Comparison of ENCODE assay signal across 11 cellular contexts in the genomic region with DNA sequence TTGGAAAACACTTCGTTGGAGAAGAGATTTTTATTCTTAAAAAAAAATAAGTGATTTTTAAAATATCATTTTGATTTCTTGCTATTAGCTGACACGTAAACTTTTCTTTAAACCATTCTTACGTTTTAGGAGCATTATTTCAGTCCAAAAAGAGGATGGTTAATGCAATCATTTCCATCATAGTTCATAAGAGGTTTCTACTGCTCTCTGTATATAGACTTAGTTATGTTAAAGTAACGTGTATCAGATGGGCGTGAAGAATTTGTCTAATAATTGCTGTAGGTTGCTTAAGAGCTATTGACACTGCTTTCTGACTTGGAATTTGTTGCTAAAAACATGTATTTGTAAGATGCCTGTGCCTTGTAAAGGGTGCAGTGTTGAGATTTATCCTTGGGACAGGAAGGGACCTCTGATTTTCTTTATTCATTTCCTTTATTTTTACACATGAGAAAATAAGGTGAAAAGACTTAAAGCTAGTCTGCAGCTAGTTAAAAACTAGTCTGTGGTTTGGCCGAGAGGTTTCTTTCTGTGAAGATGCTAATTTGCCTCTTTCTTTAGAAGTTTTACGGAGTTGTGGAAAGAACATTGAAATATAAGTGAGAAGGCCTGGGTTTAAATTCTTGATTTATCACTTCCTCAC. TPM values are rescaled to one million over a fixed set of nuclear protein-coding genes. Genes with fewer than 3 reads are reported as not detected.
DNase-seq lines count a peak whose midpoint lies in the region; ATAC-seq and TF ChIP-seq lines count a peak whose summit lies in the region.
"Had no signal": no experiment of that assay in that cellular context is flagged by ENCODE, and none has a peak within 500 bp of the region (broad histone marks: within the 10 kb centered on the region; RNA-seq: fewer than 3 reads in every experiment).

No MANE protein-coding gene starts in this region.

- peak overlapping the region; percentile 27 to 63 (median 55) for H3K27ac Mint-ChIP-seq in nephron
- H3K27ac Mint-ChIP-seq in GM23338, result no peak overlapping the region

- H3K79me2 ChIP-seq in MM.1S (ENCODE audit: low read length) (peaks cover 92% of the 10 kb centered on the region), GM23338 (replicated peaks; ENCODE audit: insufficient read depth) (peaks cover 71% of the 10 kb centered on the region)

- H3K4me1 Mint-ChIP-seq in nephron, result peaks cover 52% of the 10 kb centered on the region
- peaks cover 30% of the 10 kb centered on the region for H3K4me1 Mint-ChIP-seq in GM23338

- H2AFZ ChIP-seq in MM.1S (ENCODE audit: low read length), result no peak overlapping the region
- H2AFZ ChIP-seq in GM23338, result no peak overlapping the region

- DNase-seq in MM.1S (no peak), breast epithelium (ENCODE audit: low spot score in 2 of 2) (no peak), GM23338 (ENCODE audit: low spot score) (no peak), inferior parietal cortex (ENCODE audit: extremely low spot score) (no peak)
- DNase-seq in activated CD4-positive, alpha-beta T cell treated with anti-CD3 and anti-CD28 coated beads, Interleukin-2, amount 50 U/mL, for 48 hours, result no peak
- DNase-seq: effector CD8-positive, alpha-beta T cell; mesendoderm; NCI-H2171 treated with DMSO at 0.1 percent for 48 hours had no signal

- no peaks in the 10 kb centered on the region for H3K9me3 Mint-ChIP-seq in nephron
- H3K9me3 Mint-ChIP-seq in GM23338, result no peaks in the 10 kb centered on the region

- H3K4me3 Mint-ChIP-seq in nephron (peak overlapping the region; percentile 27 to 68 (median 53)), GM23338 (no peak overlapping the region)

- TF ChIP-seq CTCF in MM.1S (IDR thresholded peaks at IDR 0.05; ENCODE audit: low read length) (no peak), breast epithelium (IDR thresholded peaks at IDR 0.05) (no peak), nephron (IDR thresholded peaks at IDR 0.05; ENCODE audit: unreplicated experiment in 3 of 3) (no peak), GM23338 (conservative IDR thresholded peaks at IDR 0.05; ENCODE audit: low read depth in 2 of 2) (no peak)

- peaks cover 45 to 78% (median 55%) of the 10 kb centered on the region in 10 experiments for H3K4me1 ChIP-seq in BLaER1 treated with 17β-estradiol and CSF1 and Interleukin-3, amounts not matched to agents 10 nM and 100 nM
- H3K4me1 ChIP-seq in MM.1S (ENCODE audit: low read length), result peaks cover 11% of the 10 kb centered on the region; the same call in 1 of the 2 replicates
- H3K4me1 ChIP-seq in breast epithelium, result peaks cover 9 to 25% of the 10 kb centered on the region in 2 donors
- H3K4me1 ChIP-seq in GM23338 (ENCODE audit: insufficient read depth), result peaks cover 15% of the 10 kb centered on the region; the same call in 1 of the 2 replicates

- H3K9me3 ChIP-seq in BLaER1 treated with 17β-estradiol and CSF1 and Interleukin-3, amounts not matched to agents 10 nM and 100 nM (replicated peaks in 1 of 11), result no peaks in the 10 kb centered on the region
- H3K9me3 ChIP-seq in MM.1S (replicated peaks; ENCODE audit: insufficient read depth, low read length), result no peaks in the 10 kb centered on the region
- no peaks in the 10 kb centered on the region for H3K9me3 ChIP-seq in breast epithelium

- H3K9me2 ChIP-seq in MM.1S (replicated peaks; ENCODE audit: insufficient read depth, low read length), result no peaks in the 10 kb centered on the region
- no peaks in the 10 kb centered on the region for H3K9me2 ChIP-seq in GM23338 (ENCODE audit: insufficient read depth)

- peaks cover 2% of the 10 kb centered on the region for H3K36me3 Mint-ChIP-seq in nephron (ENCODE audit: low read depth)
- peaks cover 8% of the 10 kb centered on the region; the same call in 2 of the 3 replicates for H3K36me3 Mint-ChIP-seq in GM23338 (ENCODE audit: low read depth)

- H3K27me3 Mint-ChIP-seq in nephron (ENCODE audit: low read depth), result no peaks in the 10 kb centered on the region
- H3K27me3 Mint-ChIP-seq in GM23338 (ENCODE audit: insufficient read depth, low read depth, poor library complexity), result peaks cover 13% of the 10 kb centered on the region

- ATAC-seq in GM21825 (IDR thresholded peaks at IDR 0.05; ENCODE audit: unreplicated experiment) (no peak), GM23338 (no peak)

- H3K36me3 ChIP-seq in BLaER1 treated with 17β-estradiol and CSF1 and Interleukin-3, amounts not matched to agents 10 nM and 100 nM, result peaks cover 3 to 13% (median 8%) of the 10 kb centered on the region in 11 experiments; a peak in 17 of 22 replicates
- H3K36me3 ChIP-seq in MM.1S (replicated peaks; ENCODE audit: insufficient read depth, low read length) (peaks cover 26% of the 10 kb centered on the region; the same call in 1 of the 2 replicates), breast epithelium (no peaks in the 10 kb centered on the region), GM23338 (ENCODE audit: insufficient read depth) (no peaks in the 10 kb centered on the region)

- H3K9ac ChIP-seq in BLaER1 treated with 17β-estradiol and CSF1 and Interleukin-3, amounts not matched to agents 10 nM and 100 nM, result peak overlapping the region; percentile 17 to 95 (median 40); a peak in 17 of 22 replicates
- peak overlapping the region; percentile 96 for H3K9ac ChIP-seq in MM.1S (ENCODE audit: low read length)

- peak overlapping the region in 4 of 10 experiments; percentile 14 to 81 (median 71); a peak in 8 of 20 replicates for H3K4me3 ChIP-seq in BLaER1 treated with 17β-estradiol and CSF1 and Interleukin-3, amounts not matched to agents 10 nM and 100 nM
- H3K4me3 ChIP-seq in MM.1S (ENCODE audit: low read length) (peak overlapping the region; percentile 89), breast epithelium (peak overlapping the region; percentile 84 to 92 (median 88)), GM23338 (no peak overlapping the region)

- no peak for TF ChIP-seq POLR2A in breast epithelium (IDR thresholded peaks at IDR 0.05)

- H3F3A ChIP-seq in MM.1S (ENCODE audit: insufficient read depth, low read length) (peaks cover 88% of the 10 kb centered on the region), GM23338 (replicated peaks; ENCODE audit: low read depth) (peaks cover 10% of the 10 kb centered on the region)

- H4K20me1 ChIP-seq in BLaER1 treated with 17β-estradiol and CSF1 and Interleukin-3, amounts not matched to agents 10 nM and 100 nM, result peaks cover 10 to 74% (median 40%) of the 10 kb centered on the region in 11 experiments; a peak in 18 of 22 replicates
- H4K20me1 ChIP-seq in MM.1S (ENCODE audit: insufficient read depth, low read length), result 0 out of 2 replicates have a peak, but pooled peaks cover 5% of the 10 kb centered on the region
- peaks cover 3% of the 10 kb centered on the region; the same call in 1 of the 2 replicates for H4K20me1 ChIP-seq in GM23338 (replicated peaks; ENCODE audit: insufficient read depth)

- peak overlapping the region; percentile 74 to 98 (median 92) for H3K4me2 ChIP-seq in BLaER1 treated with 17β-estradiol and CSF1 and Interleukin-3, amounts not matched to agents 10 nM and 100 nM
- H3K4me2 ChIP-seq in MM.1S (ENCODE audit: low read depth, low read length) (peak overlapping the region; percentile 86), GM23338 (no peak overlapping the region)

- intact Hi-C loops in breast epithelium (cut with DNase I; ENCODE audit: low total_unique reads), result loop anchor here (10.0 kb wide), 1 partner anchor 75 kb away; no protein-coding TSS in a partner anchor

- H3K27ac ChIP-seq in BLaER1 treated with 17β-estradiol and CSF1 and Interleukin-3, amounts not matched to agents 10 nM and 100 nM, result peak overlapping the region in 3 of 11 experiments; percentile 4 to 96 (median 31); a peak in 6 of 22 replicates
- peak overlapping the region; percentile 93 for H3K27ac ChIP-seq in MM.1S (ENCODE audit: low read length)
- peak overlapping the region; percentile 74 to 98 for H3K27ac ChIP-seq in breast epithelium
- H3K27ac ChIP-seq in GM23338 (ENCODE audit: low read depth), result no peak overlapping the region

- no peaks in the 10 kb centered on the region for H3K27me3 ChIP-seq in BLaER1 treated with 17β-estradiol and CSF1 and Interleukin-3, amounts not matched to agents 10 nM and 100 nM
- H3K27me3 ChIP-seq in MM.1S (replicated peaks; ENCODE audit: insufficient read depth, low read length) (no peaks in the 10 kb centered on the region), breast epithelium (no peaks in the 10 kb centered on the region), GM23338 (ENCODE audit: insufficient read depth) (no peaks in the 10 kb centered on the region)

TF ChIP-seq in GM23338, 12 proteins besides CTCF, POLR2A, EP300 and RAD21 (continues in another document):
- TF ChIP-seq ZNF331 (CRISPR knock-in tag; IDR thresholded peaks at IDR 0.05; ENCODE audit: low read depth) (no peak), EZH2 (IDR thresholded peaks at IDR 0.05; ENCODE audit: low read depth, unreplicated experiment) (no peak), ZNF114 (CRISPR knock-in tag; IDR thresholded peaks at IDR 0.05) (no peak), POLR2AphosphoS5 (IDR thresholded peaks at IDR 0.05; ENCODE audit: low read depth) (no peak)

RNA-seq across cellular contexts. Expression of a gene that starts 2.9 kb away (rescaled TPM):
- total RNA-seq in breast epithelium, result 10 to 100 TPM; 47.7 to 66.9 (median 51.5) TPM
- 17.2 and 23.9 TPM in 2 replicates for total RNA-seq in GM23338 (2014; rRNA removed; shearing (Covaris generic))
- polyA plus RNA-seq in GM23338 (2016; fragmentation: Nextera tagmentation; extraction: Ambion mirVana), result 57.9 and 92.4 TPM in 2 replicates

RNA-seq across cellular contexts. Expression of a gene that starts 37.0 kb away (rescaled TPM):
- 100 to 1,000 TPM; 106 to 116 (median 113) TPM for total RNA-seq in breast epithelium
- 157 and 169 TPM in 2 replicates for total RNA-seq in GM23338 (2014; rRNA removed; shearing (Covaris generic))
- 535 and 577 TPM in 2 replicates for polyA plus RNA-seq in GM23338 (2016; fragmentation: Nextera tagmentation; extraction: Ambion mirVana)
